In the genomic region with DNA sequence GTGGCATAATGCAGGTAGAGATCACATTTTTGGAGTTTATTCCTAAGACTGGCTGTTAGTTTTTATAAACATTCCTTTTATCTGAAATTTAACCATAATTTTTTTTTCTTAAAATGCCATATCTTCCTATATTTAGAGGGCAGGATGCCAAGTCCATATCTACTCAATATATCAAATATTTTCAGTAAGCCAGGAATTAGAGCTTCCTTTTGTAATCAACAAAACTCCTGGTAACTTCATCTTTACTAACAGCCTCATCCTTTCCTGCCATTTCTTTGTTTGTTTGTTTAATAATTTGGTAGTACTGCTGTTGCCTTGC, we compare ENCODE assay signal across 16 cellular contexts.
DNase-seq lines count a peak whose midpoint lies in the region; ATAC-seq, FAIRE-seq and TF ChIP-seq lines count a peak whose summit lies in the region.
"Had no signal": no experiment of that assay in that cellular context is flagged by ENCODE, and none has a peak within 500 bp of the region (broad histone marks: within the 10 kb centered on the region; RNA-seq: fewer than 3 reads in every experiment).

No MANE protein-coding gene starts in this region.

- no peaks in the 10 kb centered on the region for H3K23me2 ChIP-seq in H1 (ENCODE audit: low read depth, low read length)

- DNase-seq in H1 (ENCODE audit: low read depth in 1 of 2, low spot score in 2 of 2): no peak
- DNase-seq in right lobe of liver: no peak
- peak; percentile 15 for DNase-seq in superior temporal gyrus (ENCODE audit: extremely low spot score)
- DNase-seq in activated CD8-positive, alpha-beta memory T cell treated with anti-CD3 and anti-CD28 coated beads for 24 hours: no peak
- no peak for DNase-seq in middle frontal gyrus (ENCODE audit: extremely low spot score, low spot score)
- DNase-seq: CD8-positive, alpha-beta T cell; COR-L47; DMS153; DMS79 treated with DMSO at 0.1 percent for 48 hours; EL; IMR-90 had no signal

- no peak overlapping the region for H3K23ac ChIP-seq in H1 (ENCODE audit: insufficient read length)

- no peaks in the 10 kb centered on the region for H4K20me1 ChIP-seq in BLaER1 treated with 17β-estradiol and CSF1 and Interleukin-3, amounts not matched to agents 10 nM and 100 nM
- H4K20me1 ChIP-seq in H1 (replicated peaks in 1 of 2; ENCODE audit: control insufficient read depth in 1 of 2, insufficient read depth in 2 of 2, low read length in 2 of 2): no peaks in the 10 kb centered on the region

- H2BK12ac ChIP-seq in H1 (ENCODE audit: low read depth, low read length): no peak overlapping the region

- no peak for FAIRE-seq in H1 (lab: Jason Lieb, UNC)
- FAIRE-seq: A204.1, D721Med, G401.6 had no signal

- intact Hi-C loops in right lobe of liver (cut with DNase I): no loop called here

- no peak for TF ChIP-seq CTCF in H1 (IDR thresholded peaks at IDR 0.05; ENCODE audit: control extremely low read depth in 1 of 3, insufficient read depth in 1 of 3, low read depth in 1 of 3, low read length in 3 of 3)
- TF ChIP-seq CTCF in right lobe of liver (IDR thresholded peaks at IDR 0.05): no peak

- H4K91ac ChIP-seq in H1 (replicated peaks; ENCODE audit: insufficient read length, low read length): no peak overlapping the region

- H3K4me1 ChIP-seq in BLaER1 treated with 17β-estradiol and CSF1 and Interleukin-3, amounts not matched to agents 10 nM and 100 nM: peaks cover 13 to 44% (median 24%) of the 10 kb centered on the region in 10 experiments
- H3K4me1 ChIP-seq in H1 (replicated peaks in 1 of 4; ENCODE audit: control insufficient read depth in 3 of 4, insufficient read depth in 4 of 4, low read length in 3 of 4) (peaks cover 0 to 2% (median 0%) of the 10 kb centered on the region in 4 experiments; a peak in 1 of 7 replicates), right lobe of liver (peaks cover 0 to 32% (median 6%) of the 10 kb centered on the region in 4 donors)

- CTCF ChIA-PET in H1 (lab: Charles Lee; ENCODE audit: partially characterized antibody): interaction anchor here (1.0 to 1.4 kb wide), 3 partner anchors 24 to 264 kb away, joined by 3 to 4 read pairs (median 3); no protein-coding TSS in a partner anchor

- no peak overlapping the region; a peak in 1 of 22 replicates for H3K27ac ChIP-seq in BLaER1 treated with 17β-estradiol and CSF1 and Interleukin-3, amounts not matched to agents 10 nM and 100 nM
- H3K27ac ChIP-seq in H1 (ENCODE audit: low read depth, low read length) (no peak overlapping the region), right lobe of liver (peak overlapping the region in 2 of 3 donors; percentile 29 to 31)

- no peaks in the 10 kb centered on the region for H3K79me1 ChIP-seq in H1 (ENCODE audit: low read depth, low read length)

- H2BK5ac ChIP-seq in H1 (ENCODE audit: low read depth, low read length): no peak overlapping the region

- no peak overlapping the region for H4K8ac ChIP-seq in H1 (ENCODE audit: extremely low read depth, insufficient read depth, low read length)

- H3K36me3 ChIP-seq in BLaER1 treated with 17β-estradiol and CSF1 and Interleukin-3, amounts not matched to agents 10 nM and 100 nM: peaks cover 0 to 3% (median 0%) of the 10 kb centered on the region in 11 experiments; a peak in 1 of 22 replicates
- H3K36me3 ChIP-seq in H1 (ENCODE audit: control insufficient read depth in 2 of 4, insufficient read depth in 4 of 4, low read length in 3 of 4): no peaks in the 10 kb centered on the region
- H3K36me3 ChIP-seq in right lobe of liver: no peaks in the 10 kb centered on the region

- H3K9me3 ChIP-seq in BLaER1 treated with 17β-estradiol and CSF1 and Interleukin-3, amounts not matched to agents 10 nM and 100 nM (replicated peaks in 1 of 11): peaks cover 0 to 10% (median 0%) of the 10 kb centered on the region in 11 experiments; a peak in 7 of 22 replicates
- H3K9me3 ChIP-seq in H1 (ENCODE audit: insufficient read depth in 2 of 2, low read depth in 1 of 2, low read length in 1 of 2) (no peaks in the 10 kb centered on the region), right lobe of liver (no peaks in the 10 kb centered on the region)

- H4K5ac ChIP-seq in H1 (ENCODE audit: insufficient read length, low read depth, low read length): no peak overlapping the region

- H3K4me3 ChIP-seq in BLaER1 treated with 17β-estradiol and CSF1 and Interleukin-3, amounts not matched to agents 10 nM and 100 nM: no peak overlapping the region
- H3K4me3 ChIP-seq in H1 (ENCODE audit: extremely low read depth in 1 of 4, insufficient read depth in 2 of 4, low read depth in 3 of 4, low read length in 4 of 4) (no peak overlapping the region), right lobe of liver (no peak overlapping the region)

- H3K4ac ChIP-seq in H1 (replicated peaks; ENCODE audit: insufficient read length, low read depth, low read length): no peak overlapping the region

- no peak overlapping the region for H3K18ac ChIP-seq in H1 (ENCODE audit: extremely low read depth, low read length)

- no peak overlapping the region for H3K14ac ChIP-seq in H1 (ENCODE audit: insufficient read length)

- no peaks in the 10 kb centered on the region for H3K79me2 ChIP-seq in H1 (ENCODE audit: control insufficient read depth in 1 of 2, insufficient read depth in 2 of 2, low read length in 2 of 2)

- TF ChIP-seq RAD21 in H1 (IDR thresholded peaks at IDR 0.05 in 1 of 2, conservative IDR thresholded peaks at IDR 0.05 in 1 of 2; ENCODE audit: low read depth in 2 of 2, low read length in 2 of 2): no peak

- H2AFZ ChIP-seq in H1 (ENCODE audit: low read length): peak overlapping the region; percentile 53

- H3K9ac ChIP-seq in BLaER1 treated with 17β-estradiol and CSF1 and Interleukin-3, amounts not matched to agents 10 nM and 100 nM: no peak overlapping the region
- H3K9ac ChIP-seq in H1 (replicated peaks in 1 of 4; ENCODE audit: extremely low read depth in 1 of 4, low read depth in 3 of 4, low read length in 3 of 4): no peak overlapping the region

- no peak overlapping the region for H3K56ac ChIP-seq in H1 (replicated peaks; ENCODE audit: insufficient read length, low read depth, low read length)

- ATAC-seq in right lobe of liver (no peak), GM21723 (IDR thresholded peaks at IDR 0.05; ENCODE audit: unreplicated experiment) (no peak)
- ATAC-seq: CD8-positive, alpha-beta T cell had no signal

- H2AK5ac ChIP-seq in H1 (ENCODE audit: low read depth, low read length): no peak overlapping the region

- H2BK20ac ChIP-seq in H1 (ENCODE audit: low read length): no peak overlapping the region

- H3K4me2 ChIP-seq in BLaER1 treated with 17β-estradiol and CSF1 and Interleukin-3, amounts not matched to agents 10 nM and 100 nM: peak overlapping the region in 7 of 11 experiments; percentile 2 to 37 (median 10); a peak in 4 of 22 replicates
- no peak overlapping the region for H3K4me2 ChIP-seq in H1 (ENCODE audit: insufficient read depth in 1 of 2, low read depth in 2 of 2, low read length in 2 of 2)

- no peak for TF ChIP-seq POLR2A in H1 (IDR thresholded peaks at IDR 0.05; ENCODE audit: control extremely low read depth in 1 of 2, low read depth in 2 of 2, low read length in 2 of 2)
- no peak for TF ChIP-seq POLR2A in right lobe of liver (IDR thresholded peaks at IDR 0.05)

- H2BK15ac ChIP-seq in H1 (ENCODE audit: low read length): no peak overlapping the region

- TF ChIP-seq EP300 in H1 (IDR thresholded peaks at IDR 0.05; ENCODE audit: borderline replicate concordance in 1 of 2, low read depth in 2 of 2, low read length in 2 of 2): no peak

- no peaks in the 10 kb centered on the region for H3K27me3 ChIP-seq in BLaER1 treated with 17β-estradiol and CSF1 and Interleukin-3, amounts not matched to agents 10 nM and 100 nM
- no peaks in the 10 kb centered on the region for H3K27me3 ChIP-seq in H1 (replicated peaks in 1 of 4; ENCODE audit: control insufficient read depth in 3 of 4, extremely low read depth in 1 of 4, insufficient read depth in 3 of 4, low read length in 3 of 4)
- H3K27me3 ChIP-seq in right lobe of liver: no peaks in the 10 kb centered on the region

- POLR2A ChIA-PET in H1 (lab: Charles Lee; ENCODE audit: partially characterized antibody): no interaction called here

- H2BK120ac ChIP-seq in H1 (replicated peaks; ENCODE audit: low read depth, low read length): no peak overlapping the region

TF ChIP-seq in H1, 55 proteins besides CTCF, POLR2A, EP300 and RAD21:
- TF ChIP-seq POU5F1 (IDR thresholded peaks at IDR 0.05; ENCODE audit: low read depth, low read length): no peak
- no peak for TF ChIP-seq JUN (IDR thresholded peaks at IDR 0.05; ENCODE audit: low read depth, low read length)
- TF ChIP-seq SUZ12 (IDR thresholded peaks at IDR 0.05; ENCODE audit: low read length): no peak
- TF ChIP-seq SIRT6 (IDR thresholded peaks at IDR 0.05; ENCODE audit: low read length): no peak
- no peak for TF ChIP-seq PHF8 (conservative IDR thresholded peaks at IDR 0.05; ENCODE audit: low read depth, low read length)
- TF ChIP-seq CREB1 (IDR thresholded peaks at IDR 0.05): no peak
- no peak for TF ChIP-seq SP4 (IDR thresholded peaks at IDR 0.05; ENCODE audit: low read length)
- no peak for TF ChIP-seq KDM4A (IDR thresholded peaks at IDR 0.05; ENCODE audit: low read depth, low read length, severe bottlenecking)

Comparison
In these comparisons a context has a peak if more than half of its experiments do, and no peak if none do; other contexts are left out.
1. H3K27ac ChIP-seq: peak in right lobe of liver (2 of 3); none in BLaER1 treated with 17β-estradiol and CSF1 and Interleukin-3, amounts not matched to agents 10 nM and 100 nM (0 of 11) and H1 (single experiment).
2. H3K4me2 ChIP-seq: peak in BLaER1 treated with 17β-estradiol and CSF1 and Interleukin-3, amounts not matched to agents 10 nM and 100 nM (7 of 11); none in H1 (0 of 2).